ENCODE assay signal across 10 cellular contexts in the genomic region with DNA sequence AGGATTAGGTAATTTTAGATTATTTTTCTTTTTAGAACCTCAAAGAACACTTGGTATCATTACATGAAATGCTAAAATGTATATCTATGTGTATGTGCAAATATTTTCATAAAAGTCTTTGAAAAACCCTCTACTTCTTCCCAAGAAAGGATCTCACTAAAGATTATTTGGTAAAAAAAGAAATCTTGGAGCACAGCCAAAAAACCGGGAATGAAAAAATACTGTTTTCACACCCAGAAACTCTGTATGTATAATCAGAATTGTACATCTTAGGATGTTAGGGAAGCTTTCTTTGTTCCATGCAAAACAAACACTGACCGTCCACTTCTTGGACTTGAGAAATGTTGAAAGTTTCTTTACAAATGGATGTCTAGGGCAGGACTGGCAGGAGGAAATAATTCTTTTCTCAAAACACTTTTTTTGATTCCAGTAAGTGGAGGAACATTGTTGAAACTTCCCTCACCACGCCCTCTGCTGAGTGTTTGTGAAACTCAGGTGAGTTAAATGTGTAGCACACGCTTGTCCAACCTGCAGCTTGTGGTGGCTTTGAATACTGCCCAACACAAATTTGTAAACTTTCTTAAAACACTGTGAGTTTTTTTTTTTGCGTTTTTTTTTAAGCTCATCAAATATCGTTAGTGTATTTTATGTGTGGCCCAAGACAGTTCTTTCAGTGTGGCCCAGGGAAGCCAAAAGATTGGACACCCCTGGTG. TPM values are rescaled to one million over a fixed set of nuclear protein-coding genes. Genes with fewer than 3 reads are reported as not detected.
DNase-seq lines count a peak whose midpoint lies in the region; ATAC-seq and TF ChIP-seq lines count a peak whose summit lies in the region.
"Had no signal": no experiment of that assay in that cellular context is flagged by ENCODE, and none has a peak within 500 bp of the region (broad histone marks: within the 10 kb centered on the region; RNA-seq: fewer than 3 reads in every experiment).

No MANE protein-coding gene starts in this region.

- H3K79me2 ChIP-seq in OCI-LY3 (ENCODE audit: low read length): peaks cover 77% of the 10 kb centered on the region

- H3K36me3 Mint-ChIP-seq in type B pancreatic cell: peaks cover 17% of the 10 kb centered on the region

- H3K9me3 Mint-ChIP-seq in type B pancreatic cell: peaks cover 5% of the 10 kb centered on the region

- H3K9ac ChIP-seq in OCI-LY3 (ENCODE audit: low read length): no peak overlapping the region

- H4K20me1 ChIP-seq in OCI-LY3 (ENCODE audit: insufficient read depth, low read length): peaks cover 60% of the 10 kb centered on the region

- peak; percentile 39 for DNase-seq in stimulated activated CD4-positive, alpha-beta T cell treated with anti-CD3 and anti-CD28 coated beads, Interleukin-15, amount 100 ng/mL, for 24 hours
- DNase-seq in stimulated activated CD4-positive, alpha-beta T cell treated with anti-CD3 and anti-CD28 coated beads, Interleukin-12 subunit alpha, Interleukin-12 subunit beta, amount 100 ng/mL, for 4 hours: no peak
- DNase-seq in type B pancreatic cell (ENCODE audit: extremely low spot score, unreplicated experiment): no peak
- no peak for DNase-seq in HUDEP-2 (lab: John Stamatoyannopoulos, UW; ENCODE audit: unreplicated experiment in 76 of 76)
- DNase-seq in NCI-H446 (lab: John Stamatoyannopoulos, UW): no peak
- DNase-seq in stimulated activated CD8-positive, alpha-beta memory T cell treated with anti-CD3 and anti-CD28 coated beads, Interleukin-4, amount 100 ng/mL, for 48 hours: no peak
- DNase-seq: activated CD4-positive, CD25-positive, alpha-beta regulatory T cell treated with anti-CD3 and anti-CD28 coated beads, Interleukin-2, amount 50 U/mL, for 72 hours; C1 segment of cervical spinal cord had no signal

- no peaks in the 10 kb centered on the region for H3K9me3 ChIP-seq in OCI-LY3 (ENCODE audit: insufficient read depth, low read length)

- H3K36me3 ChIP-seq in OCI-LY3 (replicated peaks; ENCODE audit: low read depth, low read length): peaks cover 6% of the 10 kb centered on the region

- peaks cover 28% of the 10 kb centered on the region for H3K4me1 Mint-ChIP-seq in type B pancreatic cell (ENCODE audit: unreplicated experiment)

- H3K4me3 ChIP-seq in OCI-LY3 (ENCODE audit: low read length): 0 out of 2 replicates have a peak overlapping the region, but pooled peaks have one; percentile 9

- peak overlapping the region; percentile 83 for H3K27ac Mint-ChIP-seq in type B pancreatic cell

- H2AFZ ChIP-seq in OCI-LY3 (ENCODE audit: low read depth, low read length): no peak overlapping the region

- no peak overlapping the region for H3K27ac ChIP-seq in OCI-LY3 (ENCODE audit: low read length)

- ATAC-seq in esophagus mucosa: peak; percentile 68

- H3K27me3 ChIP-seq in OCI-LY3 (ENCODE audit: low read depth, low read length): no peaks in the 10 kb centered on the region

- peak overlapping the region; percentile 74 for H3K4me3 Mint-ChIP-seq in type B pancreatic cell

- peaks cover 27% of the 10 kb centered on the region for H3K4me1 ChIP-seq in OCI-LY3 (ENCODE audit: low read length)

- no peaks in the 10 kb centered on the region for H3K27me3 Mint-ChIP-seq in type B pancreatic cell

- H3K4me2 ChIP-seq in OCI-LY3 (ENCODE audit: low read length): peak overlapping the region; percentile 26

- TF ChIP-seq CTCF in OCI-LY3 (IDR thresholded peaks at IDR 0.05; ENCODE audit: low read depth, low read length) (peak; percentile 45), type B pancreatic cell (conservative IDR thresholded peaks at IDR 0.05) (no peak)

RNA-seq across cellular contexts. Expression of a gene that starts 26.5 kb away (rescaled TPM):
- total RNA-seq in esophagus mucosa (36.0 TPM), type B pancreatic cell (ENCODE audit: low replicate concordance) (25.2 and 37.2 TPM in 2 replicates)
